1 cellular context compared by ENCODE assay signal in genomic region chr3:12890610-12891390, GRCh38.
TF ChIP-seq lines count a peak whose summit lies in the region.

No MANE protein-coding gene starts in this region.

TF ChIP-seq in HepG2, 621 proteins besides CTCF, POLR2A, EP300 and RAD21:
- TF ChIP-seq AKAP8 (CRISPR knock-in tag; IDR thresholded peaks at IDR 0.05) (no peak), STAG1 (CRISPR knock-in tag; IDR thresholded peaks at IDR 0.05) (peak; percentile 51), ISL2 (CRISPR knock-in tag; IDR thresholded peaks at IDR 0.05) (no peak)
